33 cellular contexts compared by ENCODE assay signal in genomic region chr3:14909250-14909649, GRCh38.
"Had no signal": no experiment of that assay in that cellular context is flagged by ENCODE, and none has a peak within 500 bp of the region (broad histone marks: within the 10 kb centered on the region; RNA-seq: fewer than 3 reads in every experiment).

No MANE protein-coding gene starts in this region.

- H3K27ac Mint-ChIP-seq: activated B cell treated with CpG ODN at 0.5 μM for 24 hours; activated CD4-positive, alpha-beta memory T cell treated with anti-CD3 and anti-CD28 coated beads for 36 hours; activated CD4-positive, alpha-beta T cell treated with anti-CD3 and anti-CD28 coated beads, Interleukin-2, amount 10 ng/mL, durations not matched to agents 24 days and 14 days; activated CD8-positive, alpha-beta T cell treated with anti-CD3 and anti-CD28 coated beads for 36 hours; activated naive CD4-positive, alpha-beta T cell treated with anti-CD3 and anti-CD28 coated beads, Interleukin-2, amount 10 ng/mL, durations not matched to agents 7 days and 5 days; activated naive CD4-positive, alpha-beta T cell treated with anti-CD3 and anti-CD28 coated beads, Interleukin-2, amount 50 U/mL, for 24 hours; activated naive CD8-positive, alpha-beta T cell; activated naive CD8-positive, alpha-beta T cell treated with anti-CD3 and anti-CD28 coated beads, Interleukin-2, amount 10 ng/mL, durations not matched to agents 7 days and 5 days; activated naive CD8-positive, alpha-beta T cell treated with anti-CD3 and anti-CD28 coated beads, Interleukin-2, amount 50 U/mL, for 24 hours; activated T-cell treated with anti-CD3 and anti-CD28 coated beads, Interleukin-2, amount 50 U/mL, for 72 hours; activated T-helper 1 cell treated with anti-CD3 and anti-CD28 coated beads, Interleukin-12 subunit alpha, Interleukin-12 subunit beta, Interleukin-2, Interleukin-4 antibody, amounts not matched to agents 30 ng/mL and 10 ng/mL and 1 ng/mL, durations not matched to agents 14 hours and 24 hours and 36 hours; activated T-helper 17 cell treated with anti-CD3 and anti-CD28 coated beads, Interleukin-2, amount 50 U/mL, for 72 hours; brain; T-helper 1 cell treated with Interleukin-12 subunit alpha and Interleukin-12 subunit beta and Interleukin-4 antibody, amounts not matched to agents 30 μg/mL and 1 μg/mL, for 36 hours; T-helper 2 cell treated with Interferon-gamma antibody and Interleukin-4, amounts not matched to agents 5 μg/mL and 100 μg/mL, for 36 hours had no signal

- ATAC-seq: activated CD8-positive, alpha-beta T cell treated with anti-CD3 and anti-CD28 coated beads for 36 hours; activated naive CD8-positive, alpha-beta T cell treated with anti-CD3 and anti-CD28 coated beads, Interleukin-2, amount 50 U/mL, for 24 hours; activated T-cell treated with anti-CD3 and anti-CD28 coated beads, Interleukin-2, amount 50 U/mL, for 4 hours; activated T-cell treated with anti-CD3 and anti-CD28 coated beads, Interleukin-2, amount 50 U/mL, for 72 hours; activated T-helper 17 cell treated with anti-CD3 and anti-CD28 coated beads, Interleukin-2, amount 50 U/mL, for 72 hours had no signal

- H3K4me3 Mint-ChIP-seq: activated B cell treated with CpG ODN at 0.5 μM for 24 hours; activated CD4-positive, alpha-beta memory T cell treated with anti-CD3 and anti-CD28 coated beads for 36 hours; activated CD4-positive, alpha-beta T cell treated with anti-CD3 and anti-CD28 coated beads, Interleukin-2, amount 10 ng/mL, durations not matched to agents 24 days and 14 days; activated CD8-positive, alpha-beta T cell treated with anti-CD3 and anti-CD28 coated beads for 36 hours; activated naive CD4-positive, alpha-beta T cell treated with anti-CD3 and anti-CD28 coated beads, Interleukin-2, amount 10 ng/mL, durations not matched to agents 7 days and 5 days; activated naive CD4-positive, alpha-beta T cell treated with anti-CD3 and anti-CD28 coated beads, Interleukin-2, amount 50 U/mL, for 24 hours; activated naive CD8-positive, alpha-beta T cell; activated naive CD8-positive, alpha-beta T cell treated with anti-CD3 and anti-CD28 coated beads, Interleukin-2, amount 10 ng/mL, durations not matched to agents 7 days and 5 days; activated naive CD8-positive, alpha-beta T cell treated with anti-CD3 and anti-CD28 coated beads, Interleukin-2, amount 50 U/mL, for 24 hours; activated T-cell treated with anti-CD3 and anti-CD28 coated beads, Interleukin-2, amount 50 U/mL, for 4 hours; activated T-cell treated with anti-CD3 and anti-CD28 coated beads, Interleukin-2, amount 50 U/mL, for 72 hours; activated T-helper 1 cell treated with anti-CD3 and anti-CD28 coated beads, Interleukin-12 subunit alpha, Interleukin-12 subunit beta, Interleukin-2, Interleukin-4 antibody, amounts not matched to agents 30 ng/mL and 10 ng/mL and 1 ng/mL, durations not matched to agents 14 hours and 24 hours and 36 hours; activated T-helper 17 cell treated with anti-CD3 and anti-CD28 coated beads, Interleukin-2, amount 50 U/mL, for 72 hours; brain; central memory CD8-positive, alpha-beta T cell; T-helper 1 cell treated with Interleukin-12 subunit alpha and Interleukin-12 subunit beta and Interleukin-4 antibody, amounts not matched to agents 30 μg/mL and 1 μg/mL, for 36 hours; T-helper 2 cell treated with Interferon-gamma antibody and Interleukin-4, amounts not matched to agents 5 μg/mL and 100 μg/mL, for 36 hours had no signal

- H3K27me3 Mint-ChIP-seq: activated naive CD4-positive, alpha-beta T cell treated with anti-CD3 and anti-CD28 coated beads, Interleukin-2, amount 50 U/mL, for 24 hours had no signal

- DNase-seq: activated B cell treated with CpG ODN at 0.5 μM for 24 hours; activated CD4-positive, alpha-beta memory T cell treated with anti-CD3 and anti-CD28 coated beads for 36 hours; activated CD4-positive, alpha-beta T cell treated with anti-CD3 and anti-CD28 coated beads for 4 hours; activated CD4-positive, alpha-beta T cell treated with anti-CD3 and anti-CD28 coated beads, Interleukin-2, amount 10 ng/mL, durations not matched to agents 24 days and 14 days; activated CD4-positive, alpha-beta T cell treated with anti-CD3 and anti-CD28 coated beads, Interleukin-2, amount 50 U/mL, for 1 hour; activated CD4-positive, alpha-beta T cell treated with anti-CD3 and anti-CD28 coated beads, Interleukin-2, amount 50 U/mL, for 4 hours; activated CD4-positive, CD25-positive, alpha-beta regulatory T cell treated with anti-CD3 and anti-CD28 coated beads, Interleukin-2, amount 50 U/mL, for 72 hours; activated CD8-positive, alpha-beta memory T cell treated with anti-CD3 and anti-CD28 coated beads, Interleukin-2, amount 50 U/mL, for 4 hours; activated CD8-positive, alpha-beta T cell treated with anti-CD3 and anti-CD28 coated beads for 36 hours; activated gamma-delta T cell; activated naive CD4-positive, alpha-beta T cell treated with anti-CD3 and anti-CD28 coated beads, Interleukin-2, amount 10 ng/mL, durations not matched to agents 7 days and 5 days; activated naive CD4-positive, alpha-beta T cell treated with Interleukin-2 at 50 U/mL for 16 hours; activated naive CD8-positive, alpha-beta T cell treated with anti-CD3 and anti-CD28 coated beads, Interleukin-2, amount 10 ng/mL, durations not matched to agents 7 days and 5 days; activated naive CD8-positive, alpha-beta T cell treated with anti-CD3 and anti-CD28 coated beads, Interleukin-2, amount 50 U/mL, for 24 hours; activated T-cell treated with anti-CD3 and anti-CD28 coated beads for 4 hours; activated T-cell treated with anti-CD3 and anti-CD28 coated beads, Interleukin-2, amount 50 U/mL, for 1 hour; activated T-cell treated with anti-CD3 and anti-CD28 coated beads, Interleukin-2, amount 50 U/mL, for 4 hours; activated T-cell treated with anti-CD3 and anti-CD28 coated beads, Interleukin-2, amount 50 U/mL, for 72 hours; amygdala; anterior cingulate cortex; caudate nucleus; cerebellar nuclear complex; T-helper 1 cell; T-helper 2 cell; T-helper 9 cell had no signal

- H3K4me1 Mint-ChIP-seq: activated B cell treated with CpG ODN at 0.5 μM for 24 hours; activated CD4-positive, alpha-beta T cell treated with anti-CD3 and anti-CD28 coated beads, Interleukin-2, amount 10 ng/mL, durations not matched to agents 24 days and 14 days; activated naive CD4-positive, alpha-beta T cell treated with anti-CD3 and anti-CD28 coated beads, Interleukin-2, amount 50 U/mL, for 24 hours; activated naive CD8-positive, alpha-beta T cell treated with anti-CD3 and anti-CD28 coated beads, Interleukin-2, amount 50 U/mL, for 24 hours; activated T-helper 17 cell treated with anti-CD3 and anti-CD28 coated beads, Interleukin-2, amount 50 U/mL, for 72 hours; brain; central memory CD8-positive, alpha-beta T cell had no signal

- H3K9me3 Mint-ChIP-seq: activated naive CD4-positive, alpha-beta T cell treated with anti-CD3 and anti-CD28 coated beads, Interleukin-2, amount 50 U/mL, for 24 hours had no signal
